ENCODE assay signal across 8 cellular contexts in genomic region chr14:77593501-77593911, GRCh38. TPM values are rescaled to one million over a fixed set of nuclear protein-coding genes. Genes with fewer than 3 reads are reported as not detected.
DNase-seq lines count a peak whose midpoint lies in the region; ATAC-seq and TF ChIP-seq lines count a peak whose summit lies in the region.

No MANE protein-coding gene starts in this region.

- no peak overlapping the region for H2AK5ac ChIP-seq in IMR-90 (ENCODE audit: low read depth, low read length)

- CTCF ChIA-PET in IMR-90 (lab: Yijun Ruan, JAX) = interaction anchor here (0.6 to 1.3 kb wide), 2 partner anchors 12 to 23 kb away, joined by 3 read pairs; no protein-coding TSS in a partner anchor
- CTCF ChIA-PET in naive thymus-derived CD4-positive, alpha-beta T cell (lab: Charles Lee) = no interaction called here

- no peak overlapping the region for H2AFZ ChIP-seq in IMR-90 (replicated peaks; ENCODE audit: low read length, poor library complexity)

- H4K5ac ChIP-seq in IMR-90 (ENCODE audit: low read depth, low read length) = peak overlapping the region; percentile 81

- H3K4me1 Mint-ChIP-seq in activated T-helper 1 cell treated with anti-CD3 and anti-CD28 coated beads, Interleukin-12 subunit alpha, Interleukin-12 subunit beta, Interleukin-2, Interleukin-4 antibody, amounts not matched to agents 30 ng/mL and 10 ng/mL and 1 ng/mL, durations not matched to agents 14 hours and 24 hours and 36 hours (ENCODE audit: low read depth) = peaks cover 57% of the 10 kb centered on the region
- peaks cover 29 to 72% (median 62%) of the 10 kb centered on the region in 7 donors for H3K4me1 Mint-ChIP-seq in naive thymus-derived CD4-positive, alpha-beta T cell

- peaks cover 13% of the 10 kb centered on the region for H3K9me1 ChIP-seq in IMR-90 (ENCODE audit: insufficient read depth, low read length)

- H4K8ac ChIP-seq in IMR-90 (ENCODE audit: low read depth in 2 of 2, low read length in 2 of 2) = peak overlapping the region in 1 of 2 experiments; percentile 66; a peak in 1 of 4 replicates

- BruUV-seq in IMR-90 (replicated peaks; lab: Mats Ljungman, UMichigan) = no TSS peak

- H3K4me3 Mint-ChIP-seq in activated T-helper 1 cell treated with anti-CD3 and anti-CD28 coated beads, Interleukin-12 subunit alpha, Interleukin-12 subunit beta, Interleukin-2, Interleukin-4 antibody, amounts not matched to agents 30 ng/mL and 10 ng/mL and 1 ng/mL, durations not matched to agents 14 hours and 24 hours and 36 hours = peak overlapping the region; percentile 66
- H3K4me3 Mint-ChIP-seq in naive thymus-derived CD4-positive, alpha-beta T cell = peak overlapping the region; percentile 61 to 89 (median 80)

- no peaks in the 10 kb centered on the region for H3K27me3 Mint-ChIP-seq in activated T-helper 1 cell treated with anti-CD3 and anti-CD28 coated beads, Interleukin-12 subunit alpha, Interleukin-12 subunit beta, Interleukin-2, Interleukin-4 antibody, amounts not matched to agents 30 ng/mL and 10 ng/mL and 1 ng/mL, durations not matched to agents 14 hours and 24 hours and 36 hours (ENCODE audit: insufficient read depth)
- H3K27me3 Mint-ChIP-seq in naive thymus-derived CD4-positive, alpha-beta T cell = no peaks in the 10 kb centered on the region

- H3K9me3 ChIP-seq in IMR-90 (ENCODE audit: control insufficient read depth, insufficient read depth, low read length) (no peaks in the 10 kb centered on the region), tibial artery (no peaks in the 10 kb centered on the region)
- no peaks in the 10 kb centered on the region for H3K9me3 ChIP-seq in naive thymus-derived CD4-positive, alpha-beta T cell (ENCODE audit: control insufficient read depth in 2 of 3, low read length in 3 of 3)

- POLR2A ChIA-PET in IMR-90 (lab: Charles Lee; ENCODE audit: unreplicated experiment) = no interaction called here
- POLR2A ChIA-PET in naive thymus-derived CD4-positive, alpha-beta T cell (lab: Charles Lee) = interaction anchor here (0.6 to 2.5 kb wide), 4 partner anchors 19 to 701 kb away, joined by 3 to 9 read pairs (median 6); partner anchors contain the start of gene SPTLC2

- no peak overlapping the region; the same call in 1 of the 2 replicates for H3K9ac ChIP-seq in IMR-90 (ENCODE audit: low read depth, low read length)

- dilution Hi-C loops in IMR-90 (cut with HindIII; ENCODE audit: low sequenced_read_pairs, unreplicated experiment) = no loop called here

- H3K9me3 Mint-ChIP-seq in activated T-helper 1 cell treated with anti-CD3 and anti-CD28 coated beads, Interleukin-12 subunit alpha, Interleukin-12 subunit beta, Interleukin-2, Interleukin-4 antibody, amounts not matched to agents 30 ng/mL and 10 ng/mL and 1 ng/mL, durations not matched to agents 14 hours and 24 hours and 36 hours = no peaks in the 10 kb centered on the region
- peaks cover 0 to 2% (median 0%) of the 10 kb centered on the region in 11 donors for H3K9me3 Mint-ChIP-seq in naive thymus-derived CD4-positive, alpha-beta T cell

- DNase-seq in Caki2 (ENCODE audit: low read depth) (peak; percentile 18), GM20000 (ENCODE audit: low spot score) (peak; percentile 38), IMR-90 (peak; percentile 60), NCI-H1417 (lab: John Stamatoyannopoulos, UW) (no peak), tibial artery (no peak), coronary artery (ENCODE audit: low spot score) (no peak)
- no peak for DNase-seq in activated T-helper 1 cell treated with anti-CD3 and anti-CD28 coated beads, Interleukin-12 subunit alpha, Interleukin-12 subunit beta, Interleukin-2, Interleukin-4 antibody, amounts not matched to agents 30 ng/mL and 10 ng/mL and 1 ng/mL, durations not matched to agents 14 hours and 24 hours and 36 hours (ENCODE audit: low spot score)
- peak in 6 of 9 donors; percentile 30 to 71 (median 68) for DNase-seq in naive thymus-derived CD4-positive, alpha-beta T cell

- peaks cover 12% of the 10 kb centered on the region for H3K36me3 ChIP-seq in IMR-90 (ENCODE audit: control insufficient read depth, insufficient read depth, low read length)
- H3K36me3 ChIP-seq in naive thymus-derived CD4-positive, alpha-beta T cell (ENCODE audit: control insufficient read depth in 2 of 3, insufficient read depth in 3 of 3, low read length in 3 of 3) = peaks cover 0 to 10% (median 0%) of the 10 kb centered on the region in 3 experiments
- H3K36me3 ChIP-seq in tibial artery = peaks cover 22 to 31% (median 23%) of the 10 kb centered on the region in 3 donors

- in situ Hi-C loops in Caki2 (cut with HindIII; ENCODE audit: low pct_unique_long_range_greater_than_20kb, low sequenced_read_pairs) (no loop called here), IMR-90 (cut with MboI; ENCODE audit: low sequenced_read_pairs) (no loop called here)

- no peak overlapping the region for H4K91ac ChIP-seq in IMR-90 (ENCODE audit: insufficient read depth, low read depth, low read length)

- H3K4me1 ChIP-seq in IMR-90 (ENCODE audit: control insufficient read depth, insufficient read depth, low read length) (peaks cover 10% of the 10 kb centered on the region), tibial artery (peaks cover 0 to 1% (median 0%) of the 10 kb centered on the region in 4 donors)
- peaks cover 13 to 42% of the 10 kb centered on the region in 2 donors for H3K4me1 ChIP-seq in naive thymus-derived CD4-positive, alpha-beta T cell (ENCODE audit: control insufficient read depth in 2 of 2, insufficient read depth in 2 of 2, low read length in 2 of 2)

- ATAC-seq in IMR-90 (ENCODE audit: low read depth) = peak; percentile 60
- peak; percentile 86 for ATAC-seq in naive thymus-derived CD4-positive, alpha-beta T cell

- H2BK5ac ChIP-seq in IMR-90 (ENCODE audit: low read depth, low read length, poor library complexity, severe bottlenecking) = peak overlapping the region; percentile 80

- H3K36me3 Mint-ChIP-seq in activated T-helper 1 cell treated with anti-CD3 and anti-CD28 coated beads, Interleukin-12 subunit alpha, Interleukin-12 subunit beta, Interleukin-2, Interleukin-4 antibody, amounts not matched to agents 30 ng/mL and 10 ng/mL and 1 ng/mL, durations not matched to agents 14 hours and 24 hours and 36 hours (ENCODE audit: low read depth) = peaks cover 17% of the 10 kb centered on the region
- H3K36me3 Mint-ChIP-seq in naive thymus-derived CD4-positive, alpha-beta T cell = peaks cover 5 to 44% (median 28%) of the 10 kb centered on the region in 5 donors

- no peak for TF ChIP-seq CTCF in GM20000 (IDR thresholded peaks at IDR 0.05; ENCODE audit: extremely low read depth, missing control alignments)
- no peak for TF ChIP-seq CTCF in IMR-90 (conservative IDR thresholded peaks at IDR 0.05; ENCODE audit: low read depth, low read length)
- TF ChIP-seq CTCF in tibial artery (IDR thresholded peaks at IDR 0.05) = no peak
- no peak for TF ChIP-seq CTCF in coronary artery (IDR thresholded peaks at IDR 0.05)

- no peak overlapping the region for H2BK15ac ChIP-seq in IMR-90 (ENCODE audit: low read depth, low read length)

- no peak for TF ChIP-seq POLR2A in IMR-90 (IDR thresholded peaks at IDR 0.05; ENCODE audit: low read depth, low read length)

- H3K4ac ChIP-seq in IMR-90 (ENCODE audit: low read depth, low read length) = peak overlapping the region; percentile 34; the same call in 1 of the 2 replicates

- peak overlapping the region; percentile 22; the same call in 1 of the 2 replicates for H2BK20ac ChIP-seq in IMR-90 (ENCODE audit: low read depth, low read length)

- H3K4me3 ChIP-seq in IMR-90 (ENCODE audit: insufficient read depth, low read depth, low read length) (no peak overlapping the region), tibial artery (no peak overlapping the region), coronary artery (no peak overlapping the region)
- peak overlapping the region; percentile 15 for H3K4me3 ChIP-seq in naive thymus-derived CD4-positive, alpha-beta T cell (ENCODE audit: low read length)

- TF ChIP-seq RAD21 in IMR-90 (IDR thresholded peaks at IDR 0.05; ENCODE audit: low read length) = no peak

- no peak overlapping the region for H2AK9ac ChIP-seq in IMR-90 (replicated peaks; ENCODE audit: low read depth, low read length, poor library complexity)

- peak overlapping the region; percentile 4; the same call in 1 of the 2 replicates for H2BK120ac ChIP-seq in IMR-90 (ENCODE audit: low read depth, low read length)

- H3K27ac ChIP-seq in IMR-90 (ENCODE audit: insufficient read depth, low read length) (peak overlapping the region; percentile 69; the same call in 1 of the 2 replicates), tibial artery (no peak overlapping the region), coronary artery (peak overlapping the region in 1 of 2 donors; percentile 20)
- H3K27ac ChIP-seq in naive thymus-derived CD4-positive, alpha-beta T cell (ENCODE audit: low read depth, low read length) = peak overlapping the region; percentile 56

- H3K79me1 ChIP-seq in IMR-90 (ENCODE audit: low read depth in 1 of 2, low read length in 2 of 2) = peaks cover 25 to 56% of the 10 kb centered on the region in 2 experiments

- peak overlapping the region; percentile 85 for H3K27ac Mint-ChIP-seq in activated T-helper 1 cell treated with anti-CD3 and anti-CD28 coated beads, Interleukin-12 subunit alpha, Interleukin-12 subunit beta, Interleukin-2, Interleukin-4 antibody, amounts not matched to agents 30 ng/mL and 10 ng/mL and 1 ng/mL, durations not matched to agents 14 hours and 24 hours and 36 hours
- peak overlapping the region; percentile 83 to 93 (median 89) for H3K27ac Mint-ChIP-seq in naive thymus-derived CD4-positive, alpha-beta T cell

- H3K27me3 ChIP-seq in IMR-90 (ENCODE audit: control insufficient read depth, insufficient read depth, low read length) = no peaks in the 10 kb centered on the region
- H3K27me3 ChIP-seq in naive thymus-derived CD4-positive, alpha-beta T cell (ENCODE audit: control insufficient read depth in 2 of 2, insufficient read depth in 2 of 2, low read length in 2 of 2) = no peaks in the 10 kb centered on the region
- H3K27me3 ChIP-seq in tibial artery = no peaks in the 10 kb centered on the region

- WGBS in IMR-90 (ENCODE audit: extremely low coverage in 2 of 2, insufficient read length in 1 of 2), 2 experiments = no CpG with 5 or more reads among the region's 2 CpGs

- intact Hi-C loops in IMR-90 (cut with micrococcal nuclease) (no loop called here), tibial artery (cut with DNase I; ENCODE audit: low total_unique reads) (no loop called here)
- intact Hi-C loops in activated T-helper 1 cell treated with anti-CD3 and anti-CD28 coated beads, Interleukin-12 subunit alpha, Interleukin-12 subunit beta, Interleukin-2, Interleukin-4 antibody, amounts not matched to agents 30 ng/mL and 10 ng/mL and 1 ng/mL, durations not matched to agents 14 hours and 24 hours and 36 hours (cut with micrococcal nuclease) = loop anchor here (1.0 to 5.0 kb wide), 2 partner anchors 15 to 114 kb away; partner anchors contain the start of genes ALKBH1 and SLIRP
- intact Hi-C loops in naive thymus-derived CD4-positive, alpha-beta T cell (cut with micrococcal nuclease) = loop anchor here in 1 of 2 donors (1.0 to 10.0 kb wide), 3 partner anchors 23 to 115 kb away; partner anchors contain the start of genes ALKBH1, SLIRP and SPTLC2

- peak overlapping the region; percentile 11; the same call in 1 of the 2 replicates for H3K23ac ChIP-seq in IMR-90 (ENCODE audit: low read depth, low read length)

- peaks cover 10% of the 10 kb centered on the region; the same call in 1 of the 2 replicates for H4K20me1 ChIP-seq in IMR-90 (ENCODE audit: insufficient read depth, low read length)

- H3K4me2 ChIP-seq in IMR-90 (ENCODE audit: low read depth, low read length) = peak overlapping the region; percentile 69; the same call in 1 of the 2 replicates

- H3K18ac ChIP-seq in IMR-90 (ENCODE audit: low read depth, low read length) = peak overlapping the region; percentile 87

- no peak overlapping the region for H3K56ac ChIP-seq in IMR-90 (ENCODE audit: extremely low read depth, insufficient read depth, low read length)

- H3K14ac ChIP-seq in IMR-90 (replicated peaks; ENCODE audit: low read depth, low read length) = 0 out of 2 replicates have a peak overlapping the region, but pooled peaks have one; percentile 58

RNA-seq across cellular contexts. Expression of gene SPTLC2, which starts 22.9 kb away (rescaled TPM):
- 14.4 and 15.9 TPM in 2 replicates for total RNA-seq in Caki2 (2014; rRNA removed; shearing (Covaris generic); ENCODE audit: low replicate concordance)
- 68.3 and 100.0 TPM in 2 replicates for total RNA-seq in IMR-90 (2012; rRNA removed)
- polyA plus RNA-seq in IMR-90 (2012; rRNA removed) = 16.8 and 22.6 TPM in 2 replicates
- polyA plus RNA-seq in IMR-90 (2012; cell fraction: cytosol; rRNA removed) = 5.0 and 6.5 TPM in 2 replicates
- polyA plus RNA-seq in IMR-90 (2012; cell fraction: nucleus; rRNA removed; ENCODE audit: low replicate concordance) = 2.6 and 14.1 TPM in 2 replicates
- 29.9 and 31.9 TPM in 2 replicates for total RNA-seq in activated T-helper 1 cell treated with anti-CD3 and anti-CD28 coated beads, Interleukin-12 subunit alpha, Interleukin-12 subunit beta, Interleukin-2, Interleukin-4 antibody, amounts not matched to agents 30 ng/mL and 10 ng/mL and 1 ng/mL, durations not matched to agents 14 hours and 24 hours and 36 hours
- total RNA-seq in naive thymus-derived CD4-positive, alpha-beta T cell = 10 to 100 TPM; 19.0 to 58.1 (median 25.7) TPM
- 10 to 100 TPM; 11.6 to 12.7 TPM for polyA plus RNA-seq in naive thymus-derived CD4-positive, alpha-beta T cell

Comparison
In these comparisons a context has a peak if more than half of its experiments do, and no peak if none do; other contexts are left out.
1. DNase-seq: peak in Caki2 (single experiment), GM20000 (single experiment), IMR-90 (single experiment) and naive thymus-derived CD4-positive, alpha-beta T cell (6 of 9); none in activated T-helper 1 cell treated with anti-CD3 and anti-CD28 coated beads, Interleukin-12 subunit alpha, Interleukin-12 subunit beta, Interleukin-2, Interleukin-4 antibody, amounts not matched to agents 30 ng/mL and 10 ng/mL and 1 ng/mL, durations not matched to agents 14 hours and 24 hours and 36 hours (single experiment), NCI-H1417 (0 of 3), tibial artery (0 of 2) and coronary artery (single experiment).
2. H3K27ac ChIP-seq: peak in IMR-90 (single experiment) and naive thymus-derived CD4-positive, alpha-beta T cell (single experiment); none in tibial artery (0 of 2).